ENCODE assay signal across 1 cellular context in genomic region chr1:43058056-43058455, GRCh38.
TF ChIP-seq lines count a peak whose summit lies in the region.

No MANE protein-coding gene starts in this region.

TF ChIP-seq in HepG2, 621 proteins besides CTCF, POLR2A, EP300 and RAD21 (continued from another document):
- TF ChIP-seq E2F2 (CRISPR knock-in tag; IDR thresholded peaks at IDR 0.05; ENCODE audit: borderline replicate concordance) (no peak), ZNF124 (CRISPR knock-in tag; IDR thresholded peaks at IDR 0.05) (no peak), ATF3 (CRISPR knock-in tag; IDR thresholded peaks at IDR 0.05) (no peak), MTA1 (CRISPR knock-in tag; IDR thresholded peaks at IDR 0.05; ENCODE audit: borderline replicate concordance) (no peak), ELF4 (CRISPR knock-in tag; IDR thresholded peaks at IDR 0.05; ENCODE audit: borderline replicate concordance) (no peak), ZNF234 (CRISPR knock-in tag; conservative IDR thresholded peaks at IDR 0.05) (no peak), ELF1 (CRISPR knock-in tag; IDR thresholded peaks at IDR 0.05) (no peak), ZFP91 (CRISPR knock-in tag; IDR thresholded peaks at IDR 0.05; ENCODE audit: borderline replicate concordance) (no peak), KLF12 (CRISPR knock-in tag; IDR thresholded peaks at IDR 0.05; ENCODE audit: borderline replicate concordance) (no peak), ZNF138 (CRISPR knock-in tag; IDR thresholded peaks at IDR 0.05; ENCODE audit: low read depth) (no peak), SRSF9 (IDR thresholded peaks at IDR 0.05; ENCODE audit: borderline replicate concordance, insufficient read depth, low read depth, low read length, poor library complexity, severe bottlenecking) (no peak), NR3C1 (CRISPR knock-in tag; IDR thresholded peaks at IDR 0.05) (no peak), FOXA3 (CRISPR knock-in tag; IDR thresholded peaks at IDR 0.05) (no peak), ZNF484 (CRISPR knock-in tag; IDR thresholded peaks at IDR 0.05; ENCODE audit: borderline replicate concordance, low read depth) (no peak), SP5 (CRISPR knock-in tag; IDR thresholded peaks at IDR 0.05; ENCODE audit: borderline replicate concordance, low read depth) (no peak), CENPBD1 (CRISPR knock-in tag; IDR thresholded peaks at IDR 0.05; ENCODE audit: borderline replicate concordance, low read depth) (no peak), ZNF441 (CRISPR knock-in tag; IDR thresholded peaks at IDR 0.05; ENCODE audit: borderline replicate concordance) (no peak), SSRP1 (CRISPR knock-in tag; IDR thresholded peaks at IDR 0.05) (no peak)
